1 cellular context compared by ENCODE assay signal in genomic region chr1:50615036-50615750, GRCh38.
TF ChIP-seq lines count a peak whose summit lies in the region.

No MANE protein-coding gene starts in this region.

TF ChIP-seq in K562, 482 proteins besides CTCF, POLR2A, EP300 and RAD21 (continued from another document):
- no peak for TF ChIP-seq ZBTB40 (IDR thresholded peaks at IDR 0.05)
- no peak for TF ChIP-seq ZBTB40 (CRISPR knock-in tag; IDR thresholded peaks at IDR 0.05)
- no peak for TF ChIP-seq TCF7 (IDR thresholded peaks at IDR 0.05; ENCODE audit: borderline replicate concordance)
- no peak for TF ChIP-seq ZFPM2 (CRISPR knock-in tag; IDR thresholded peaks at IDR 0.05)
- no peak for TF ChIP-seq IFI16 (CRISPR knock-in tag; IDR thresholded peaks at IDR 0.05)
